ENCODE assay signal across 1 cellular context in the genomic region with DNA sequence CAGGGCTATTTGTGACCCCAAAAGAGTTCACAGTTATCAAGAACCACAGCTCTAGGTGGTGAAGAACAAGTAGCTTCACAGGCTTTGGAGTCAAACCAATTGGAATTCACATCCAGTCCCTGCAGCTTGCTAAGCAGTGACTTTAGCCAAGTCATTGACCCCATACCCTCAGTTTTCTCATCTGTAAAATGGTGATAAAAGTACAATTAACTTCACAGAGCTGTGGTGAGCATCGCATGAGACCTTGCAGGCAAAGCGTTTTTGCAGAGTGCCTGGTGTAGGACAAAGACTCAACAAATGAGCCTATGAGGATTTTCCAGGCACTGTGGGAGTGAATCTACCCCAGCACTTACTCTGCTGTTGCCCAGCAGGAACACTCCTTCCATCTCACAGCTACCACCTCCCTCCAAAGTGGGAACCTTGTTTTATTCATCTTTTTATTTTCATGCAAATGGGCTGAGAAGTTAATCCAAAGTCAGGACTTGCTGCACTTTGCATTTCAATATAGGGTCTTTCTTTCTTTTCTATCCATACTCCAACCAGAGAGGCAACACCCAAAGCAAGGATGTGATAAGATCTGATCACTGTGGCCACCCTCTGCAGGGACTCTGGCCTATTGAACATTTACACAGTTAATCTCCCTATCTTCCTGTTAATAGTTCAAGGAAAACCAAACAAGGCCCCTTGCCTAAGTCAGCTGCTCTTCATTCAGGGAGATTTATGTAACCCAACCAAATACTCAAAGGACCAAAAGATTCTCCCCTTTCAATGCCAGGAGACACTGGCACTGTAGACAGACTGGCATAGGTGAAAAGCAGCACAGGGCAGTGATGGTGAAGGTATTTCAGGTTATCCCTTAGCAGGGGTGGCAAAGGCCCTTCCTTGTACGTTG.
A peak's percentile ranks its signal among the peaks of the same experiment; 100 is the strongest.
TF ChIP-seq lines count a peak whose summit lies in the region.

No MANE protein-coding gene starts in this region.

TF ChIP-seq in HepG2, 621 proteins besides CTCF, POLR2A, EP300 and RAD21 (continued from another document and continues in another):
- TF ChIP-seq HMG20B (CRISPR knock-in tag; conservative IDR thresholded peaks at IDR 0.05) (peak; percentile 86; the same call in 1 of the 2 replicates), ZKSCAN1 (IDR thresholded peaks at IDR 0.05; ENCODE audit: low read length) (no peak; the same call in 1 of the 2 replicates), ATF1 (CRISPR knock-in tag; IDR thresholded peaks at IDR 0.05) (peak; percentile 36; the same call in 1 of the 2 replicates), ZNF878 (CRISPR knock-in tag; IDR thresholded peaks at IDR 0.05) (peak; percentile 63; the same call in 1 of the 2 replicates), FIP1L1 (IDR thresholded peaks at IDR 0.05; ENCODE audit: borderline replicate concordance, insufficient read depth, low read depth, low read length) (no peak), IRX3 (CRISPR knock-in tag; IDR thresholded peaks at IDR 0.05; ENCODE audit: borderline replicate concordance, low read depth) (0 out of 2 replicates have a peak, but pooled peaks have one; percentile 35), POLR2G (IDR thresholded peaks at IDR 0.05; ENCODE audit: low read depth, low read length) (peak; percentile 60), PHB2 (IDR thresholded peaks at IDR 0.05; ENCODE audit: partially characterized antibody) (no peak), SP1 (IDR thresholded peaks at IDR 0.05) (no peak), SP1 (CRISPR knock-in tag; IDR thresholded peaks at IDR 0.05) (0 out of 2 replicates have a peak, but pooled peaks have one; percentile 9), ZSCAN9 (CRISPR knock-in tag; IDR thresholded peaks at IDR 0.05; ENCODE audit: borderline replicate concordance) (peak; percentile 66; the same call in 1 of the 2 replicates), HOXA5 (CRISPR knock-in tag; IDR thresholded peaks at IDR 0.05) (peak; percentile 52; the same call in 1 of the 2 replicates), PAX8 (CRISPR knock-in tag; IDR thresholded peaks at IDR 0.05; ENCODE audit: borderline replicate concordance) (no peak), RXRA (CRISPR knock-in tag; IDR thresholded peaks at IDR 0.05) (peak; percentile 81; the same call in 1 of the 2 replicates), SIN3B (IDR thresholded peaks at IDR 0.05; ENCODE audit: low read length) (no peak), DMAP1 (CRISPR knock-in tag; IDR thresholded peaks at IDR 0.05) (peak; percentile 48; the same call in 1 of the 2 replicates), ZNF136 (CRISPR knock-in tag; IDR thresholded peaks at IDR 0.05; ENCODE audit: low read depth) (0 out of 2 replicates have a peak, but pooled peaks have one; percentile 71), KLF15 (CRISPR knock-in tag; IDR thresholded peaks at IDR 0.05; ENCODE audit: borderline replicate concordance) (no peak), ZNF12 (CRISPR knock-in tag; IDR thresholded peaks at IDR 0.05) (peak; percentile 40; the same call in 1 of the 2 replicates), ZNF20 (CRISPR knock-in tag; IDR thresholded peaks at IDR 0.05) (no peak), ZNF44 (CRISPR knock-in tag; IDR thresholded peaks at IDR 0.05) (no peak), CHD4 (IDR thresholded peaks at IDR 0.05; ENCODE audit: borderline replicate concordance, low read length) (peak; percentile 72; the same call in 1 of the 2 replicates), ZBTB21 (CRISPR knock-in tag; IDR thresholded peaks at IDR 0.05) (no peak), ZNF703 (CRISPR knock-in tag; IDR thresholded peaks at IDR 0.05; ENCODE audit: borderline replicate concordance) (no peak), RORA (CRISPR knock-in tag; IDR thresholded peaks at IDR 0.05) (0 out of 2 replicates have a peak, but pooled peaks have one; percentile 12), ZNF160 (CRISPR knock-in tag; IDR thresholded peaks at IDR 0.05) (no peak)
- TF ChIP-seq, protein P1, sequence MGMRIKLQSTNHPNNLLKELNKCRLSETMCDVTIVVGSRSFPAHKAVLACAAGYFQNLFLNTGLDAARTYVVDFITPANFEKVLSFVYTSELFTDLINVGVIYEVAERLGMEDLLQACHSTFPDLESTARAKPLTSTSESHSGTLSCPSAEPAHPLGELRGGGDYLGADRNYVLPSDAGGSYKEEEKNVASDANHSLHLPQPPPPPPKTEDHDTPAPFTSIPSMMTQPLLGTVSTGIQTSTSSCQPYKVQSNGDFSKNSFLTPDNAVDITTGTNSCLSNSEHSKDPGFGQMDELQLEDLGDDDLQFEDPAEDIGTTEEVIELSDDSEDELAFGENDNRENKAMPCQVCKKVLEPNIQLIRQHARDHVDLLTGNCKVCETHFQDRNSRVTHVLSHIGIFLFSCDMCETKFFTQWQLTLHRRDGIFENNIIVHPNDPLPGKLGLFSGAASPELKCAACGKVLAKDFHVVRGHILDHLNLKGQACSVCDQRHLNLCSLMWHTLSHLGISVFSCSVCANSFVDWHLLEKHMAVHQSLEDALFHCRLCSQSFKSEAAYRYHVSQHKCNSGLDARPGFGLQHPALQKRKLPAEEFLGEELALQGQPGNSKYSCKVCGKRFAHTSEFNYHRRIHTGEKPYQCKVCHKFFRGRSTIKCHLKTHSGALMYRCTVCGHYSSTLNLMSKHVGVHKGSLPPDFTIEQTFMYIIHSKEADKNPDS (CRISPR knock-in tag; IDR thresholded peaks at IDR 0.05), result 0 out of 2 replicates have a peak, but pooled peaks have one; percentile 61
- TF ChIP-seq, protein P2, sequence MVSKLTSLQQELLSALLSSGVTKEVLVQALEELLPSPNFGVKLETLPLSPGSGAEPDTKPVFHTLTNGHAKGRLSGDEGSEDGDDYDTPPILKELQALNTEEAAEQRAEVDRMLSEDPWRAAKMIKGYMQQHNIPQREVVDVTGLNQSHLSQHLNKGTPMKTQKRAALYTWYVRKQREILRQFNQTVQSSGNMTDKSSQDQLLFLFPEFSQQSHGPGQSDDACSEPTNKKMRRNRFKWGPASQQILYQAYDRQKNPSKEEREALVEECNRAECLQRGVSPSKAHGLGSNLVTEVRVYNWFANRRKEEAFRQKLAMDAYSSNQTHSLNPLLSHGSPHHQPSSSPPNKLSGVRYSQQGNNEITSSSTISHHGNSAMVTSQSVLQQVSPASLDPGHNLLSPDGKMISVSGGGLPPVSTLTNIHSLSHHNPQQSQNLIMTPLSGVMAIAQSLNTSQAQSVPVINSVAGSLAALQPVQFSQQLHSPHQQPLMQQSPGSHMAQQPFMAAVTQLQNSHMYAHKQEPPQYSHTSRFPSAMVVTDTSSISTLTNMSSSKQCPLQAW (CRISPR knock-in tag; IDR thresholded peaks at IDR 0.05), result peak; percentile 89
- TF ChIP-seq, protein P3, sequence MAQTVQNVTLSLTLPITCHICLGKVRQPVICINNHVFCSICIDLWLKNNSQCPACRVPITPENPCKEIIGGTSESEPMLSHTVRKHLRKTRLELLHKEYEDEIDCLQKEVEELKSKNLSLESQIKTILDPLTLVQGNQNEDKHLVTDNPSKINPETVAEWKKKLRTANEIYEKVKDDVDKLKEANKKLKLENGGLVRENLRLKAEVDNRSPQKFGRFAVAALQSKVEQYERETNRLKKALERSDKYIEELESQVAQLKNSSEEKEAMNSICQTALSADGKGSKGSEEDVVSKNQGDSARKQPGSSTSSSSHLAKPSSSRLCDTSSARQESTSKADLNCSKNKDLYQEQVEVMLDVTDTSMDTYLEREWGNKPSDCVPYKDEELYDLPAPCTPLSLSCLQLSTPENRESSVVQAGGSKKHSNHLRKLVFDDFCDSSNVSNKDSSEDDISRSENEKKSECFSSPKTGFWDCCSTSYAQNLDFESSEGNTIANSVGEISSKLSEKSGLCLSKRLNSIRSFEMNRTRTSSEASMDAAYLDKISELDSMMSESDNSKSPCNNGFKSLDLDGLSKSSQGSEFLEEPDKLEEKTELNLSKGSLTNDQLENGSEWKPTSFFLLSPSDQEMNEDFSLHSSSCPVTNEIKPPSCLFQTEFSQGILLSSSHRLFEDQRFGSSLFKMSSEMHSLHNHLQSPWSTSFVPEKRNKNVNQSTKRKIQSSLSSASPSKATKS (CRISPR knock-in tag; IDR thresholded peaks at IDR 0.05), result no peak
- TF ChIP-seq, protein P4, sequence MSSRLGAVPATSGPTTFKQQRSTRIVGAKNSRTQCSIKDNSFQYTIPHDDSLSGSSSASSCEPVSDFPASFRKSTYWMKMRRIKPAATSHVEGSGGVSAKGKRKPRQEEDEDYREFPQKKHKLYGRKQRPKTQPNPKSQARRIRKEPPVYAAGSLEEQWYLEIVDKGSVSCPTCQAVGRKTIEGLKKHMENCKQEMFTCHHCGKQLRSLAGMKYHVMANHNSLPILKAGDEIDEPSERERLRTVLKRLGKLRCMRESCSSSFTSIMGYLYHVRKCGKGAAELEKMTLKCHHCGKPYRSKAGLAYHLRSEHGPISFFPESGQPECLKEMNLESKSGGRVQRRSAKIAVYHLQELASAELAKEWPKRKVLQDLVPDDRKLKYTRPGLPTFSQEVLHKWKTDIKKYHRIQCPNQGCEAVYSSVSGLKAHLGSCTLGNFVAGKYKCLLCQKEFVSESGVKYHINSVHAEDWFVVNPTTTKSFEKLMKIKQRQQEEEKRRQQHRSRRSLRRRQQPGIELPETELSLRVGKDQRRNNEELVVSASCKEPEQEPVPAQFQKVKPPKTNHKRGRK (CRISPR knock-in tag; IDR thresholded peaks at IDR 0.05), result no peak
- TF ChIP-seq, protein P5, sequence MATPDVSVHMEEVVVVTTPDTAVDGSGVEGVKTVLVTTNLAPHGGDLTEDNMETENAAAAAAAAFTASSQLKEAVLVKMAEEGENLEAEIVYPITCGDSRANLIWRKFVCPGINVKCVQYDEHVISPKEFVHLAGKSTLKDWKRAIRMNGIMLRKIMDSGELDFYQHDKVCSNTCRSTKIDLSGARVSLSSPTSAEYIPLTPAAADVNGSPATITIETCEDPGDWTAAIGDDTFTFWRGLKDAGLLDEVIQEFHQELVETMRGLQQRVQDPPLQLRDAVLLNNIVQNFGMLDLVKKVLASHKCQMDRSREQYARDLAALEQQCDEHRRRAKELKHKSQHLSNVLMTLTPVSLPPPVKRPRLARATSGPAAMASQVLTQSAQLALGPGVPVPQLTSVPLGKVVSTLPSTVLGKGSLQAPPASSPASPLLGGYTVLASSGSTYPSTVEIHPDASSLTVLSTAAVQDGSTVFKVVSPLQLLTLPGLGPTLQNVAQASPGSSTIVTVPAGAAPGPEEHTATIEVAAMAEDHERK (CRISPR knock-in tag; IDR thresholded peaks at IDR 0.05; ENCODE audit: low read depth), result no peak
- TF ChIP-seq, protein P6, sequence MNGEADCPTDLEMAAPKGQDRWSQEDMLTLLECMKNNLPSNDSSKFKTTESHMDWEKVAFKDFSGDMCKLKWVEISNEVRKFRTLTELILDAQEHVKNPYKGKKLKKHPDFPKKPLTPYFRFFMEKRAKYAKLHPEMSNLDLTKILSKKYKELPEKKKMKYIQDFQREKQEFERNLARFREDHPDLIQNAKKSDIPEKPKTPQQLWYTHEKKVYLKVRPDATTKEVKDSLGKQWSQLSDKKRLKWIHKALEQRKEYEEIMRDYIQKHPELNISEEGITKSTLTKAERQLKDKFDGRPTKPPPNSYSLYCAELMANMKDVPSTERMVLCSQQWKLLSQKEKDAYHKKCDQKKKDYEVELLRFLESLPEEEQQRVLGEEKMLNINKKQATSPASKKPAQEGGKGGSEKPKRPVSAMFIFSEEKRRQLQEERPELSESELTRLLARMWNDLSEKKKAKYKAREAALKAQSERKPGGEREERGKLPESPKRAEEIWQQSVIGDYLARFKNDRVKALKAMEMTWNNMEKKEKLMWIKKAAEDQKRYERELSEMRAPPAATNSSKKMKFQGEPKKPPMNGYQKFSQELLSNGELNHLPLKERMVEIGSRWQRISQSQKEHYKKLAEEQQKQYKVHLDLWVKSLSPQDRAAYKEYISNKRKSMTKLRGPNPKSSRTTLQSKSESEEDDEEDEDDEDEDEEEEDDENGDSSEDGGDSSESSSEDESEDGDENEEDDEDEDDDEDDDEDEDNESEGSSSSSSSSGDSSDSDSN (CRISPR knock-in tag; IDR thresholded peaks at IDR 0.05), result no peak
- TF ChIP-seq, protein P7, sequence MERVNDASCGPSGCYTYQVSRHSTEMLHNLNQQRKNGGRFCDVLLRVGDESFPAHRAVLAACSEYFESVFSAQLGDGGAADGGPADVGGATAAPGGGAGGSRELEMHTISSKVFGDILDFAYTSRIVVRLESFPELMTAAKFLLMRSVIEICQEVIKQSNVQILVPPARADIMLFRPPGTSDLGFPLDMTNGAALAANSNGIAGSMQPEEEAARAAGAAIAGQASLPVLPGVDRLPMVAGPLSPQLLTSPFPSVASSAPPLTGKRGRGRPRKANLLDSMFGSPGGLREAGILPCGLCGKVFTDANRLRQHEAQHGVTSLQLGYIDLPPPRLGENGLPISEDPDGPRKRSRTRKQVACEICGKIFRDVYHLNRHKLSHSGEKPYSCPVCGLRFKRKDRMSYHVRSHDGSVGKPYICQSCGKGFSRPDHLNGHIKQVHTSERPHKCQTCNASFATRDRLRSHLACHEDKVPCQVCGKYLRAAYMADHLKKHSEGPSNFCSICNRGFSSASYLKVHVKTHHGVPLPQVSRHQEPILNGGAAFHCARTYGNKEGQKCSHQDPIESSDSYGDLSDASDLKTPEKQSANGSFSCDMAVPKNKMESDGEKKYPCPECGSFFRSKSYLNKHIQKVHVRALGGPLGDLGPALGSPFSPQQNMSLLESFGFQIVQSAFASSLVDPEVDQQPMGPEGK (CRISPR knock-in tag; IDR thresholded peaks at IDR 0.05), result peak; percentile 69; the same call in 1 of the 2 replicates
- TF ChIP-seq, protein P8, sequence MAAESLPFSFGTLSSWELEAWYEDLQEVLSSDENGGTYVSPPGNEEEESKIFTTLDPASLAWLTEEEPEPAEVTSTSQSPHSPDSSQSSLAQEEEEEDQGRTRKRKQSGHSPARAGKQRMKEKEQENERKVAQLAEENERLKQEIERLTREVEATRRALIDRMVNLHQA (CRISPR knock-in tag; IDR thresholded peaks at IDR 0.05), result no peak
- TF ChIP-seq, protein P9, sequence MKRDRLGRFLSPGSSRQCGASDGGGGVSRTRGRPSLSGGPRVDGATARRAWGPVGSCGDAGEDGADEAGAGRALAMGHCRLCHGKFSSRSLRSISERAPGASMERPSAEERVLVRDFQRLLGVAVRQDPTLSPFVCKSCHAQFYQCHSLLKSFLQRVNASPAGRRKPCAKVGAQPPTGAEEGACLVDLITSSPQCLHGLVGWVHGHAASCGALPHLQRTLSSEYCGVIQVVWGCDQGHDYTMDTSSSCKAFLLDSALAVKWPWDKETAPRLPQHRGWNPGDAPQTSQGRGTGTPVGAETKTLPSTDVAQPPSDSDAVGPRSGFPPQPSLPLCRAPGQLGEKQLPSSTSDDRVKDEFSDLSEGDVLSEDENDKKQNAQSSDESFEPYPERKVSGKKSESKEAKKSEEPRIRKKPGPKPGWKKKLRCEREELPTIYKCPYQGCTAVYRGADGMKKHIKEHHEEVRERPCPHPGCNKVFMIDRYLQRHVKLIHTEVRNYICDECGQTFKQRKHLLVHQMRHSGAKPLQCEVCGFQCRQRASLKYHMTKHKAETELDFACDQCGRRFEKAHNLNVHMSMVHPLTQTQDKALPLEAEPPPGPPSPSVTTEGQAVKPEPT (CRISPR knock-in tag; IDR thresholded peaks at IDR 0.05; ENCODE audit: low read depth), result no peak
- TF ChIP-seq, protein P10, sequence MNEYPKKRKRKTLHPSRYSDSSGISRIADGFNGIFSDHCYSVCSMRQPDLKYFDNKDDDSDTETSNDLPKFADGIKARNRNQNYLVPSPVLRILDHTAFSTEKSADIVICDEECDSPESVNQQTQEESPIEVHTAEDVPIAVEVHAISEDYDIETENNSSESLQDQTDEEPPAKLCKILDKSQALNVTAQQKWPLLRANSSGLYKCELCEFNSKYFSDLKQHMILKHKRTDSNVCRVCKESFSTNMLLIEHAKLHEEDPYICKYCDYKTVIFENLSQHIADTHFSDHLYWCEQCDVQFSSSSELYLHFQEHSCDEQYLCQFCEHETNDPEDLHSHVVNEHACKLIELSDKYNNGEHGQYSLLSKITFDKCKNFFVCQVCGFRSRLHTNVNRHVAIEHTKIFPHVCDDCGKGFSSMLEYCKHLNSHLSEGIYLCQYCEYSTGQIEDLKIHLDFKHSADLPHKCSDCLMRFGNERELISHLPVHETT (CRISPR knock-in tag; conservative IDR thresholded peaks at IDR 0.05), result 0 out of 2 replicates have a peak, but pooled peaks have one; percentile 48
